2 cellular contexts compared by ENCODE assay signal in genomic region chr5:181219262-181220177, GRCh38.
A peak's percentile ranks its signal among the peaks of the same experiment; 100 is the strongest.
TF ChIP-seq lines count a peak whose summit lies in the region.

No MANE protein-coding gene starts in this region.

TF ChIP-seq in IMR-90, 13 proteins besides CTCF, POLR2A, EP300 and RAD21:
- no peak for TF ChIP-seq SMC3 (IDR thresholded peaks at IDR 0.05; ENCODE audit: low read depth, low read length)
- TF ChIP-seq CEBPB (IDR thresholded peaks at IDR 0.05; ENCODE audit: low read depth, low read length), result peak; percentile 38; the same call in 1 of the 2 replicates

TF ChIP-seq in K562, 482 proteins besides CTCF, POLR2A, EP300 and RAD21:
- peak; percentile 29; the same call in 1 of the 2 replicates for TF ChIP-seq CEBPG (CRISPR knock-in tag; IDR thresholded peaks at IDR 0.05)
- TF ChIP-seq CEBPG (tag; conservative IDR thresholded peaks at IDR 0.05 in 1 of 2, IDR thresholded peaks at IDR 0.05 in 1 of 2), result peak in 1 of 2 experiments; percentile 74; a peak in 2 of 4 replicates
- TF ChIP-seq NR2C1 (IDR thresholded peaks at IDR 0.05), result no peak
- TF ChIP-seq NR2C1 (tag; IDR thresholded peaks at IDR 0.05), result no peak
- TF ChIP-seq, protein P1, sequence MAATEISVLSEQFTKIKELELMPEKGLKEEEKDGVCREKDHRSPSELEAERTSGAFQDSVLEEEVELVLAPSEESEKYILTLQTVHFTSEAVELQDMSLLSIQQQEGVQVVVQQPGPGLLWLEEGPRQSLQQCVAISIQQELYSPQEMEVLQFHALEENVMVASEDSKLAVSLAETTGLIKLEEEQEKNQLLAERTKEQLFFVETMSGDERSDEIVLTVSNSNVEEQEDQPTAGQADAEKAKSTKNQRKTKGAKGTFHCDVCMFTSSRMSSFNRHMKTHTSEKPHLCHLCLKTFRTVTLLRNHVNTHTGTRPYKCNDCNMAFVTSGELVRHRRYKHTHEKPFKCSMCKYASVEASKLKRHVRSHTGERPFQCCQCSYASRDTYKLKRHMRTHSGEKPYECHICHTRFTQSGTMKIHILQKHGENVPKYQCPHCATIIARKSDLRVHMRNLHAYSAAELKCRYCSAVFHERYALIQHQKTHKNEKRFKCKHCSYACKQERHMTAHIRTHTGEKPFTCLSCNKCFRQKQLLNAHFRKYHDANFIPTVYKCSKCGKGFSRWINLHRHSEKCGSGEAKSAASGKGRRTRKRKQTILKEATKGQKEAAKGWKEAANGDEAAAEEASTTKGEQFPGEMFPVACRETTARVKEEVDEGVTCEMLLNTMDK (IDR thresholded peaks at IDR 0.05; ENCODE audit: borderline replicate concordance, insufficient read depth, low read depth, low read length, poor library complexity, severe bottlenecking), result no peak
- TF ChIP-seq LCOR (CRISPR knock-in tag; IDR thresholded peaks at IDR 0.05), result no peak
- TF ChIP-seq L3MBTL2 (IDR thresholded peaks at IDR 0.05), result no peak
- TF ChIP-seq MTA3 (IDR thresholded peaks at IDR 0.05; ENCODE audit: borderline replicate concordance), result no peak
- TF ChIP-seq, protein P2, sequence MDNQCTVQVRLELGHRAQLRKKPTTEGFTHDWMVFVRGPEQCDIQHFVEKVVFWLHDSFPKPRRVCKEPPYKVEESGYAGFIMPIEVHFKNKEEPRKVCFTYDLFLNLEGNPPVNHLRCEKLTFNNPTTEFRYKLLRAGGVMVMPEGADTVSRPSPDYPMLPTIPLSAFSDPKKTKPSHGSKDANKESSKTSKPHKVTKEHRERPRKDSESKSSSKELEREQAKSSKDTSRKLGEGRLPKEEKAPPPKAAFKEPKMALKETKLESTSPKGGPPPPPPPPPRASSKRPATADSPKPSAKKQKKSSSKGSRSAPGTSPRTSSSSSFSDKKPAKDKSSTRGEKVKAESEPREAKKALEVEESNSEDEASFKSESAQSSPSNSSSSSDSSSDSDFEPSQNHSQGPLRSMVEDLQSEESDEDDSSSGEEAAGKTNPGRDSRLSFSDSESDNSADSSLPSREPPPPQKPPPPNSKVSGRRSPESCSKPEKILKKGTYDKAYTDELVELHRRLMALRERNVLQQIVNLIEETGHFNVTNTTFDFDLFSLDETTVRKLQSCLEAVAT (IDR thresholded peaks at IDR 0.05), result peak in 1 of 2 experiments; percentile 79; a peak in 2 of 4 replicates
- no peak for TF ChIP-seq E2F4 (CRISPR knock-in tag; IDR thresholded peaks at IDR 0.05; ENCODE audit: low read depth)
- TF ChIP-seq ZNF280B (CRISPR knock-in tag; IDR thresholded peaks at IDR 0.05), result no peak
- peak; percentile 81 for TF ChIP-seq CEBPB (tag; IDR thresholded peaks at IDR 0.05)
- no peak for TF ChIP-seq PRPF4 (IDR thresholded peaks at IDR 0.05; ENCODE audit: insufficient read depth, low read depth, low read length, poor library complexity, severe bottlenecking)
- TF ChIP-seq ZBTB33 (CRISPR knock-in tag; IDR thresholded peaks at IDR 0.05), result peak; percentile 50; the same call in 1 of the 2 replicates
- peak; percentile 12; the same call in 1 of the 2 replicates for TF ChIP-seq MAX (CRISPR knock-in tag; IDR thresholded peaks at IDR 0.05)
